In genomic region chr16:74991593-74992403, GRCh38 we compare ENCODE assay signal across 1 cellular context.
TF ChIP-seq lines count a peak whose summit lies in the region.

No MANE protein-coding gene starts in this region.

TF ChIP-seq in HepG2, 621 proteins besides CTCF, POLR2A, EP300 and RAD21 (continued from another document and continues in another):
- TF ChIP-seq E2F5 (CRISPR knock-in tag; conservative IDR thresholded peaks at IDR 0.05) (no peak), FOXJ3 (CRISPR knock-in tag; IDR thresholded peaks at IDR 0.05; ENCODE audit: borderline replicate concordance) (peak; percentile 96), ZNF749 (CRISPR knock-in tag; IDR thresholded peaks at IDR 0.05; ENCODE audit: borderline replicate concordance) (no peak), ZNF234 (CRISPR knock-in tag; conservative IDR thresholded peaks at IDR 0.05) (no peak), ZNF883 (CRISPR knock-in tag; IDR thresholded peaks at IDR 0.05; ENCODE audit: not compliant biosample characterization) (no peak), NRL (CRISPR knock-in tag; IDR thresholded peaks at IDR 0.05; ENCODE audit: borderline replicate concordance) (no peak), ZBTB20 (CRISPR knock-in tag; IDR thresholded peaks at IDR 0.05; ENCODE audit: borderline replicate concordance, low read depth) (peak; percentile 65; the same call in 1 of the 2 replicates), ZNF609 (CRISPR knock-in tag; IDR thresholded peaks at IDR 0.05; ENCODE audit: borderline replicate concordance) (peak; percentile 89), BRCA1 (CRISPR knock-in tag; IDR thresholded peaks at IDR 0.05) (0 out of 2 replicates have a peak, but pooled peaks have one; percentile 49), PREB (CRISPR knock-in tag; IDR thresholded peaks at IDR 0.05) (no peak), ZFP41 (CRISPR knock-in tag; IDR thresholded peaks at IDR 0.05; ENCODE audit: borderline replicate concordance) (no peak), MAF1 (CRISPR knock-in tag; IDR thresholded peaks at IDR 0.05; ENCODE audit: borderline replicate concordance) (0 out of 2 replicates have a peak, but pooled peaks have one; percentile 56), ZNF512 (CRISPR knock-in tag; IDR thresholded peaks at IDR 0.05) (no peak), TOE1 (CRISPR knock-in tag; IDR thresholded peaks at IDR 0.05) (peak; percentile 86; the same call in 1 of the 2 replicates), ZNF432 (CRISPR knock-in tag; IDR thresholded peaks at IDR 0.05; ENCODE audit: borderline replicate concordance) (no peak), CREB1 (IDR thresholded peaks at IDR 0.05) (no peak), CREB1 (CRISPR knock-in tag; IDR thresholded peaks at IDR 0.05) (peak; percentile 83), MTF2 (CRISPR knock-in tag; IDR thresholded peaks at IDR 0.05; ENCODE audit: borderline replicate concordance) (no peak), JUNB (CRISPR knock-in tag; IDR thresholded peaks at IDR 0.05; ENCODE audit: borderline replicate concordance) (no peak; the same call in 1 of the 2 replicates), ATAD3A (CRISPR knock-in tag; IDR thresholded peaks at IDR 0.05) (no peak), ZNF562 (CRISPR knock-in tag; IDR thresholded peaks at IDR 0.05; ENCODE audit: borderline replicate concordance) (no peak), ZGPAT (CRISPR knock-in tag; IDR thresholded peaks at IDR 0.05) (peak; percentile 86), ZNF280B (CRISPR knock-in tag; IDR thresholded peaks at IDR 0.05; ENCODE audit: borderline replicate concordance) (0 out of 2 replicates have a peak, but pooled peaks have one; percentile 52), ZBTB7A (CRISPR knock-in tag; IDR thresholded peaks at IDR 0.05) (no peak), ZNF180 (CRISPR knock-in tag; IDR thresholded peaks at IDR 0.05; ENCODE audit: borderline replicate concordance, low read depth) (no peak; the same call in 1 of the 2 replicates), HNRNPH1 (optimal IDR thresholded peaks at IDR 0.05; ENCODE audit: low read depth, low read length) (no peak), REXO4 (CRISPR knock-in tag; IDR thresholded peaks at IDR 0.05; ENCODE audit: borderline replicate concordance) (no peak), ZFP36L1 (CRISPR knock-in tag; IDR thresholded peaks at IDR 0.05) (no peak), ZFP36 (IDR thresholded peaks at IDR 0.05; ENCODE audit: borderline replicate concordance, low read depth, low read length, partially characterized antibody) (no peak), SKIL (CRISPR knock-in tag; IDR thresholded peaks at IDR 0.05; ENCODE audit: borderline replicate concordance) (no peak; the same call in 1 of the 2 replicates), HNRNPLL (IDR thresholded peaks at IDR 0.05; ENCODE audit: low read depth, low read length, poor library complexity, severe bottlenecking) (no peak)
- TF ChIP-seq, protein P1, sequence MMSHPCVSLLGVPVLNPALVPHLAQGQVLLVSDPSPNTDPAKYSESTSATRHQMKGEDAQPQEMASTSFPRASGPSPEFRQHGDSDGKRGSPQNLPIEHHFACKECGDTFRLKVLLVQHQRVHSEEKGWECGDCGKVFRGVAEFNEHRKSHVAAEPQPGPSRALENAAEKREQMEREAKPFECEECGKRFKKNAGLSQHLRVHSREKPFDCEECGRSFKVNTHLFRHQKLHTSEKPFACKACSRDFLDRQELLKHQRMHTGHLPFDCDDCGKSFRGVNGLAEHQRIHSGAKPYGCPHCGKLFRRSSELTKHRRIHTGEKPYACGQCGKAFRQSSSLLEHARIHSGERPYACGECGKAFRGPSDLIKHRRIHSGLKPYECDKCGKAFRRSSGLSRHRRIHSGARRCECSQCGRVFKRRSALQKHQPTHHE (CRISPR knock-in tag; IDR thresholded peaks at IDR 0.05; ENCODE audit: borderline replicate concordance): peak; percentile 81; the same call in 1 of the 2 replicates
- TF ChIP-seq, protein P2, sequence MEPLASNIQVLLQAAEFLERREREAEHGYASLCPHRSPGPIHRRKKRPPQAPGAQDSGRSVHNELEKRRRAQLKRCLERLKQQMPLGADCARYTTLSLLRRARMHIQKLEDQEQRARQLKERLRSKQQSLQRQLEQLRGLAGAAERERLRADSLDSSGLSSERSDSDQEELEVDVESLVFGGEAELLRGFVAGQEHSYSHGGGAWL (CRISPR knock-in tag; IDR thresholded peaks at IDR 0.05): no peak
- TF ChIP-seq, protein P3, sequence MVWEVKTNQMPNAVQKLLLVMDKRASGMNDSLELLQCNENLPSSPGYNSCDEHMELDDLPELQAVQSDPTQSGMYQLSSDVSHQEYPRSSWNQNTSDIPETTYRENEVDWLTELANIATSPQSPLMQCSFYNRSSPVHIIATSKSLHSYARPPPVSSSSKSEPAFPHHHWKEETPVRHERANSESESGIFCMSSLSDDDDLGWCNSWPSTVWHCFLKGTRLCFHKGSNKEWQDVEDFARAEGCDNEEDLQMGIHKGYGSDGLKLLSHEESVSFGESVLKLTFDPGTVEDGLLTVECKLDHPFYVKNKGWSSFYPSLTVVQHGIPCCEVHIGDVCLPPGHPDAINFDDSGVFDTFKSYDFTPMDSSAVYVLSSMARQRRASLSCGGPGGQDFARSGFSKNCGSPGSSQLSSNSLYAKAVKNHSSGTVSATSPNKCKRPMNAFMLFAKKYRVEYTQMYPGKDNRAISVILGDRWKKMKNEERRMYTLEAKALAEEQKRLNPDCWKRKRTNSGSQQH (CRISPR knock-in tag; IDR thresholded peaks at IDR 0.05; ENCODE audit: low read depth): peak; percentile 58; the same call in 1 of the 2 replicates
- TF ChIP-seq, protein P4, sequence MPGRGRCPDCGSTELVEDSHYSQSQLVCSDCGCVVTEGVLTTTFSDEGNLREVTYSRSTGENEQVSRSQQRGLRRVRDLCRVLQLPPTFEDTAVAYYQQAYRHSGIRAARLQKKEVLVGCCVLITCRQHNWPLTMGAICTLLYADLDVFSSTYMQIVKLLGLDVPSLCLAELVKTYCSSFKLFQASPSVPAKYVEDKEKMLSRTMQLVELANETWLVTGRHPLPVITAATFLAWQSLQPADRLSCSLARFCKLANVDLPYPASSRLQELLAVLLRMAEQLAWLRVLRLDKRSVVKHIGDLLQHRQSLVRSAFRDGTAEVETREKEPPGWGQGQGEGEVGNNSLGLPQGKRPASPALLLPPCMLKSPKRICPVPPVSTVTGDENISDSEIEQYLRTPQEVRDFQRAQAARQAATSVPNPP (CRISPR knock-in tag; IDR thresholded peaks at IDR 0.05): no peak
- TF ChIP-seq, protein P5, sequence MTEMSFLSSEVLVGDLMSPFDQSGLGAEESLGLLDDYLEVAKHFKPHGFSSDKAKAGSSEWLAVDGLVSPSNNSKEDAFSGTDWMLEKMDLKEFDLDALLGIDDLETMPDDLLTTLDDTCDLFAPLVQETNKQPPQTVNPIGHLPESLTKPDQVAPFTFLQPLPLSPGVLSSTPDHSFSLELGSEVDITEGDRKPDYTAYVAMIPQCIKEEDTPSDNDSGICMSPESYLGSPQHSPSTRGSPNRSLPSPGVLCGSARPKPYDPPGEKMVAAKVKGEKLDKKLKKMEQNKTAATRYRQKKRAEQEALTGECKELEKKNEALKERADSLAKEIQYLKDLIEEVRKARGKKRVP (CRISPR knock-in tag; IDR thresholded peaks at IDR 0.05): peak in 1 of 2 experiments; percentile 80; a peak in 2 of 4 replicates
- TF ChIP-seq, protein P6, sequence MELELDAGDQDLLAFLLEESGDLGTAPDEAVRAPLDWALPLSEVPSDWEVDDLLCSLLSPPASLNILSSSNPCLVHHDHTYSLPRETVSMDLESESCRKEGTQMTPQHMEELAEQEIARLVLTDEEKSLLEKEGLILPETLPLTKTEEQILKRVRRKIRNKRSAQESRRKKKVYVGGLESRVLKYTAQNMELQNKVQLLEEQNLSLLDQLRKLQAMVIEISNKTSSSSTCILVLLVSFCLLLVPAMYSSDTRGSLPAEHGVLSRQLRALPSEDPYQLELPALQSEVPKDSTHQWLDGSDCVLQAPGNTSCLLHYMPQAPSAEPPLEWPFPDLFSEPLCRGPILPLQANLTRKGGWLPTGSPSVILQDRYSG (CRISPR knock-in tag; IDR thresholded peaks at IDR 0.05): no peak
